9 cellular contexts compared by ENCODE assay signal in genomic region chr2:46461716-46462171, GRCh38. TPM values are rescaled to one million over a fixed set of nuclear protein-coding genes. Genes with fewer than 3 reads are reported as not detected.
DNase-seq lines count a peak whose midpoint lies in the region; ATAC-seq and TF ChIP-seq lines count a peak whose summit lies in the region.
"Had no signal": no experiment of that assay in that cellular context is flagged by ENCODE, and none has a peak within 500 bp of the region (broad histone marks: within the 10 kb centered on the region; RNA-seq: fewer than 3 reads in every experiment).

No MANE protein-coding gene starts in this region.

- ATAC-seq in HG02759 (IDR thresholded peaks at IDR 0.05; ENCODE audit: unreplicated experiment): peak; percentile 57
- peak; percentile 24 for ATAC-seq in lung (ENCODE audit: insufficient read depth, low FRiP score)

- H3K4me3 ChIP-seq in GM12865 (ENCODE audit: low read depth, low read length) (no peak overlapping the region), lung (no peak overlapping the region), suprapubic skin (no peak overlapping the region)

- no peaks in the 10 kb centered on the region for H3K9me3 ChIP-seq in lung (ENCODE audit: control insufficient read depth in 2 of 2, insufficient read depth in 1 of 2, low read length in 1 of 2)
- H3K9me3 ChIP-seq in suprapubic skin: no peaks in the 10 kb centered on the region

- H3K27ac ChIP-seq in RWPE1: no peak overlapping the region
- H3K27ac ChIP-seq in lung (ENCODE audit: low read depth in 1 of 2, low read length in 1 of 2): no peak overlapping the region
- no peak overlapping the region for H3K27ac ChIP-seq in suprapubic skin

- no peaks in the 10 kb centered on the region for H3K27me3 ChIP-seq in lung (ENCODE audit: control insufficient read depth, insufficient read depth)
- no peaks in the 10 kb centered on the region for H3K27me3 ChIP-seq in suprapubic skin

- WGBS in lung, 2 donors: 13 to 18% methylated on average over 7 of the region's 7 CpGs
- WGBS in suprapubic skin: 30% methylated on average over 7 of the region's 7 CpGs

- TF ChIP-seq EP300 in suprapubic skin (IDR thresholded peaks at IDR 0.05): no peak

- TF ChIP-seq CTCF in GM12865 (IDR thresholded peaks at IDR 0.05; ENCODE audit: insufficient read depth, low read depth, low read length, missing control alignments) (no peak), RWPE1 (conservative IDR thresholded peaks at IDR 0.05; ENCODE audit: low read depth) (peak; percentile 67), lung (IDR thresholded peaks at IDR 0.05; ENCODE audit: control extremely low read depth, extremely low read depth) (no peak), suprapubic skin (IDR thresholded peaks at IDR 0.05) (no peak)

- H3K4me1 ChIP-seq in lung (ENCODE audit: control insufficient read depth in 2 of 2, insufficient read depth in 2 of 2, low read length in 2 of 2) (peaks cover 6 to 16% of the 10 kb centered on the region in 2 donors), suprapubic skin (peaks cover 18% of the 10 kb centered on the region)

- POLR2A ChIA-PET in RWPE1 (lab: Yijun Ruan, JAX; ENCODE audit: low non-redundant PET): no interaction called here

- DNase-seq in GM12865 (ENCODE audit: low read depth) (peak; percentile 57), RWPE1 (ENCODE audit: low spot score) (no peak), lung (ENCODE audit: low spot score) (no peak), mesenteric fat pad (ENCODE audit: low spot score) (no peak), suprapubic skin (ENCODE audit: low spot score in 2 of 2) (no peak), occipital lobe (lab: John Stamatoyannopoulos, UW) (no peak), OCI-M2 (lab: John Stamatoyannopoulos, UW; ENCODE audit: unreplicated experiment) (no peak)

- CTCF ChIA-PET in RWPE1 (lab: Yijun Ruan, JAX): interaction anchor here (1.0 kb wide), 2 partner anchors 75 to 468 kb away, joined by 4 read pairs; no protein-coding TSS in a partner anchor

- TF ChIP-seq POLR2A in suprapubic skin (IDR thresholded peaks at IDR 0.05): no peak

- H3K36me3 ChIP-seq in lung (ENCODE audit: control insufficient read depth in 2 of 2, insufficient read depth in 2 of 2, low read length in 2 of 2) (no peaks in the 10 kb centered on the region), suprapubic skin (no peaks in the 10 kb centered on the region)

RNA-seq across cellular contexts. Expression of gene TMEM247, which starts 17.6 kb away (rescaled TPM):
- total RNA-seq in lung: not detected
- polyA plus RNA-seq in lung: not detected
- total RNA-seq in mesenteric fat pad: not detected
- not detected for total RNA-seq in suprapubic skin
- total RNA-seq in occipital lobe: not detected
- total RNA-seq: fibroblast of villous mesenchyme had no signal
